Comparison of ENCODE assay signal across 12 cellular contexts in the genomic region with DNA sequence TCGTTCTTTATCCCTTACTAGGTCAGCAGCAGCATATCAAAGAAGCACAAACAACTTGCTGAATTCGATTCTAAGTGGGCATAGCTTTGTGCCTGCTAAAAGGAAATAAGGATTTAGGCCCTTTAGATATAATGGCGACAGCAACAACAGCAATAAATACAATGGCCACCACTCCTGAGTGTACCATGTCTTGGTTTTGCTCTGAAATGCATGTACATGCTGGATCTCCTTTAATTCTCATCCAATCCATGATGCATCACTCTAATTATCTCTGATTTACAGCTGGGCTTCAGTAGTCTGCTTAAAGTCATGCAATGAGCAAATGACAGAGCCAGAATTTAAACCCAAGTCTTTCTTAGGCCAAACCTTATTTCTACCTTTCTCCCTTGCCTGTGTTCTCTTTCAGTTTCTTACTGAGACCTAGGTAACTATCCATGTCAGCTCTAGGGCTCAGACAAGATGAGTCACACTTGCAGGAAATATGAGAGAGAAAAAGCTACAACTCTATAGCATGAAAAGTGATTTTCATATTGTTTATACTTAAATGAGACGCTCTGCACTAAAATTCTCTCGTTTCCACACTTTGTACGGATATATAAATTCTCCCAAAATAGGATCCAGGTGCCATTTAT.
A peak's percentile ranks its signal among the peaks of the same experiment; 100 is the strongest.
DNase-seq lines count a peak whose midpoint lies in the region; ATAC-seq and TF ChIP-seq lines count a peak whose summit lies in the region.
"Had no signal": no experiment of that assay in that cellular context is flagged by ENCODE, and none has a peak within 500 bp of the region (broad histone marks: within the 10 kb centered on the region; RNA-seq: fewer than 3 reads in every experiment).

No MANE protein-coding gene starts in this region.

- TF ChIP-seq CTCF in RWPE2 (IDR thresholded peaks at IDR 0.05; ENCODE audit: poor library complexity, severe bottlenecking), result no peak
- no peak for TF ChIP-seq CTCF in foreskin keratinocyte (conservative IDR thresholded peaks at IDR 0.05)
- no peak for TF ChIP-seq CTCF in GM20000 (IDR thresholded peaks at IDR 0.05; ENCODE audit: extremely low read depth, missing control alignments)

- H3K4me1 ChIP-seq in RWPE2 (ENCODE audit: insufficient read depth, poor library complexity, severe bottlenecking) (peaks cover 44% of the 10 kb centered on the region), foreskin keratinocyte (peaks cover 42% of the 10 kb centered on the region)
- H3K4me1 ChIP-seq: adrenal gland had no signal

- DNase-seq in EL (peak; percentile 61), H4 (ENCODE audit: low spot score) (peak; percentile 65), RWPE2 (ENCODE audit: low spot score) (no peak), foreskin keratinocyte (peak; percentile 35 to 64), GM20000 (ENCODE audit: low spot score) (no peak), Right ventricle myocardium inferior (ENCODE audit: missing footprints) (no peak), NCI-H526 treated with DMSO at 0.1 percent for 48 hours (lab: John Stamatoyannopoulos, UW) (no peak)
- DNase-seq: activated B cell treated with CpG ODN at 0.5 μM for 24 hours, adrenal gland, COR-L47, nucleus accumbens had no signal

- ATAC-seq in RWPE2 (ENCODE audit: low read depth), result peak; percentile 71
- ATAC-seq in foreskin keratinocyte, result peak; percentile 78
- no peak for ATAC-seq in HG03135 (IDR thresholded peaks at IDR 0.05; ENCODE audit: unreplicated experiment)
- no peak for ATAC-seq in Right ventricle myocardium inferior

- no peaks in the 10 kb centered on the region for H3K9me3 ChIP-seq in RWPE2 (ENCODE audit: severe bottlenecking)
- H3K9me3 ChIP-seq: adrenal gland had no signal

- H3K27ac ChIP-seq in RWPE2 (ENCODE audit: poor library complexity, severe bottlenecking) (peak overlapping the region; percentile 98), foreskin keratinocyte (no peak overlapping the region)
- H3K27ac ChIP-seq: adrenal gland had no signal

- H3K27me3 ChIP-seq in RWPE2 (ENCODE audit: insufficient read depth, poor library complexity, severe bottlenecking), result no peaks in the 10 kb centered on the region
- H3K27me3 ChIP-seq in foreskin keratinocyte, result no peaks in the 10 kb centered on the region
- H3K27me3 ChIP-seq: adrenal gland had no signal

- intact Hi-C loops in Right ventricle myocardium inferior (cut with DNase I), result no loop called here

- H3K4me3 ChIP-seq in RWPE2 (ENCODE audit: severe bottlenecking), result no peak overlapping the region
- H3K4me3 ChIP-seq: adrenal gland had no signal

- no peaks in the 10 kb centered on the region for H3K36me3 ChIP-seq in RWPE2 (ENCODE audit: low read depth)
- H3K36me3 ChIP-seq: adrenal gland had no signal

Comparison
In these comparisons a context has a peak if more than half of its experiments do, and no peak if none do; other contexts are left out.
1. DNase-seq: peak in EL (single experiment), H4 (single experiment) and foreskin keratinocyte (2 of 2); none in RWPE2 (single experiment), GM20000 (single experiment), Right ventricle myocardium inferior (single experiment) and NCI-H526 treated with DMSO at 0.1 percent for 48 hours (single experiment).
2. ATAC-seq: peak in RWPE2 (single experiment) and foreskin keratinocyte (single experiment); none in HG03135 (single experiment) and Right ventricle myocardium inferior (single experiment).